In genomic region chr10:60534791-60535389, GRCh38 we compare ENCODE assay signal across 18 cellular contexts.
DNase-seq lines count a peak whose midpoint lies in the region; ATAC-seq and TF ChIP-seq lines count a peak whose summit lies in the region.
"Had no signal": no experiment of that assay in that cellular context is flagged by ENCODE, and none has a peak within 500 bp of the region (broad histone marks: within the 10 kb centered on the region; RNA-seq: fewer than 3 reads in every experiment).

No MANE protein-coding gene starts in this region.

- no peaks in the 10 kb centered on the region for H3K27me3 ChIP-seq in hepatocyte
- H3K27me3 ChIP-seq: esophagus squamous epithelium, vagina had no signal

- peak; percentile 69 for ATAC-seq in GM19452 (IDR thresholded peaks at IDR 0.05; ENCODE audit: unreplicated experiment)
- ATAC-seq in HG03097 (IDR thresholded peaks at IDR 0.05; ENCODE audit: low FRiP score, unreplicated experiment) = peak; percentile 55
- ATAC-seq in activated T-helper 17 cell treated with anti-CD3 and anti-CD28 coated beads, Interleukin-2, amount 50 U/mL, for 72 hours (replicated peaks) = peak; percentile 49
- ATAC-seq: left cardiac atrium had no signal

- no peak overlapping the region for H2AFZ ChIP-seq in hepatocyte
- H2AFZ ChIP-seq: PC-9 had no signal

- no peaks in the 10 kb centered on the region for H3K27me3 Mint-ChIP-seq in activated T-helper 17 cell treated with anti-CD3 and anti-CD28 coated beads, Interleukin-2, amount 50 U/mL, for 72 hours
- H3K27me3 Mint-ChIP-seq: progenitor cell of endocrine pancreas had no signal

- no peaks in the 10 kb centered on the region for H3K9me3 Mint-ChIP-seq in activated T-helper 17 cell treated with anti-CD3 and anti-CD28 coated beads, Interleukin-2, amount 50 U/mL, for 72 hours

- H3K4me1 Mint-ChIP-seq in activated T-helper 17 cell treated with anti-CD3 and anti-CD28 coated beads, Interleukin-2, amount 50 U/mL, for 72 hours = peaks cover 24% of the 10 kb centered on the region

- peak overlapping the region; percentile 74 for H3K27ac Mint-ChIP-seq in activated T-helper 17 cell treated with anti-CD3 and anti-CD28 coated beads, Interleukin-2, amount 50 U/mL, for 72 hours
- H3K27ac Mint-ChIP-seq: progenitor cell of endocrine pancreas had no signal

- DNase-seq in superior temporal gyrus (ENCODE audit: extremely low spot score) (peak; percentile 69), SKM-1 treated with dmso at 0.1 percent for 144 hours (lab: John Stamatoyannopoulos, UW; ENCODE audit: unreplicated experiment) (no peak), hepatocyte (ENCODE audit: low spot score) (no peak), NCI-H1436 (lab: John Stamatoyannopoulos, UW) (no peak)
- DNase-seq: activated CD4-positive, CD25-positive, alpha-beta regulatory T cell; amniotic stem cell; esophagus squamous epithelium; HCEC 1CT; left cardiac atrium; NCI-H1105; PC-9 had no signal

- no peak overlapping the region for H3K4me3 ChIP-seq in hepatocyte
- H3K4me3 ChIP-seq: coronary artery, esophagus squamous epithelium, PC-9, vagina had no signal

- H3K27ac ChIP-seq in hepatocyte = no peak overlapping the region
- H3K27ac ChIP-seq: C4-2B, coronary artery, esophagus squamous epithelium, PC-9, vagina had no signal

- no peak overlapping the region for H3K4me2 ChIP-seq in hepatocyte
- H3K4me2 ChIP-seq: PC-9 had no signal

- TF ChIP-seq CTCF in hepatocyte (IDR thresholded peaks at IDR 0.05; ENCODE audit: poor library complexity) = no peak

- no peaks in the 10 kb centered on the region for H3K79me2 ChIP-seq in hepatocyte

- peak overlapping the region; percentile 41 for H3K4me3 Mint-ChIP-seq in activated T-helper 17 cell treated with anti-CD3 and anti-CD28 coated beads, Interleukin-2, amount 50 U/mL, for 72 hours

- no peaks in the 10 kb centered on the region for H3K9me3 ChIP-seq in hepatocyte (ENCODE audit: low read depth)
- H3K9me3 ChIP-seq: esophagus squamous epithelium, vagina had no signal

- H3K36me3 ChIP-seq in hepatocyte (replicated peaks; ENCODE audit: insufficient read depth, low read depth) = no peaks in the 10 kb centered on the region
- H3K36me3 ChIP-seq: esophagus squamous epithelium, vagina had no signal

- no peaks in the 10 kb centered on the region for H4K20me1 ChIP-seq in hepatocyte (ENCODE audit: insufficient read depth, poor library complexity, severe bottlenecking)

- 75% methylated on average over 4 of the region's 4 CpGs for WGBS in hepatocyte (ENCODE audit: low lambda C conversion rate, missing lambda C conversion rate)

- H3K36me3 Mint-ChIP-seq in activated T-helper 17 cell treated with anti-CD3 and anti-CD28 coated beads, Interleukin-2, amount 50 U/mL, for 72 hours (ENCODE audit: low read depth) = peaks cover 35% of the 10 kb centered on the region

- H3K9me2 ChIP-seq in hepatocyte (replicated peaks; ENCODE audit: insufficient read depth) = no peaks in the 10 kb centered on the region

- no peaks in the 10 kb centered on the region for H3K4me1 ChIP-seq in hepatocyte (ENCODE audit: insufficient read depth)
- H3K4me1 ChIP-seq: esophagus squamous epithelium, vagina had no signal
